ENCODE assay signal across 19 cellular contexts in the genomic region with DNA sequence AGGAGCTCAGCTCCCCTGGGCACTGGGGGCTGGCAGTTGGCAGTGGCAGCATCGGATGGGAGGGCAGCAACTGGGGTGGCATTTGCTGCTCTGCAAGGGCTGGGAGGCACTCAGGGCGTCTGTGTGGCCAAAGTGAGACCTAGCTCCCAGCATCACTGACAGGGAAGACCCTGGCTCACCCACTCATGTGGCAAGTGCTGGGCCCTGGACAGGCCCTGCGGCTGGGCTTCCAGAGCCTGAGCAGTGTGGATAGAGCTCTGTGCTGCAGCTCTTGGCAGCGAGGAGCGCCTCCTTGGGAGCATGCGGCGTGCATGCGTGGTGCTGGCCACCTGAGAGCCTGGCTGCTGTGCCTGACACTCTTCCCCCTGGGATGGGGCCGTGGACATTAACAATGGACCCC. TPM values are rescaled to one million over a fixed set of nuclear protein-coding genes. Genes with fewer than 3 reads are reported as not detected.
DNase-seq lines count a peak whose midpoint lies in the region; ATAC-seq, FAIRE-seq and TF ChIP-seq lines count a peak whose summit lies in the region.
"Had no signal": no experiment of that assay in that cellular context is flagged by ENCODE, and none has a peak within 500 bp of the region (broad histone marks: within the 10 kb centered on the region; RNA-seq: fewer than 3 reads in every experiment).

No MANE protein-coding gene starts in this region.

- peaks cover 9 to 12% of the 10 kb centered on the region in 2 experiments for H4K20me1 ChIP-seq in H1 (replicated peaks in 1 of 2; ENCODE audit: control insufficient read depth in 1 of 2, insufficient read depth in 2 of 2, low read length in 2 of 2)

- peaks cover 70 to 77% of the 10 kb centered on the region in 2 donors for H3K36me3 Mint-ChIP-seq in CD14-positive monocyte
- H3K36me3 Mint-ChIP-seq in activated CD8-positive, alpha-beta T cell treated with anti-CD3 and anti-CD28 coated beads for 36 hours (ENCODE audit: low read depth) = peaks cover 23% of the 10 kb centered on the region

- POLR2A ChIA-PET in H1 (lab: Charles Lee; ENCODE audit: partially characterized antibody) = interaction anchor here (0.9 to 1.4 kb wide), 2 partner anchors 13 to 47 kb away, joined by 3 to 4 read pairs; no protein-coding TSS in a partner anchor
- POLR2A ChIA-PET in activated CD8-positive, alpha-beta T cell treated with anti-CD3 and anti-CD28 coated beads for 36 hours (lab: Charles Lee) = interaction anchor here (1.5 kb wide), 1 partner anchor 10 kb away, joined by 4 read pairs; a partner anchor contains a TSS

- no peak for TF ChIP-seq POLR2A in H1 (IDR thresholded peaks at IDR 0.05; ENCODE audit: control extremely low read depth in 1 of 2, low read depth in 2 of 2, low read length in 2 of 2)

- H3K4me1 ChIP-seq in H1 (replicated peaks in 1 of 4; ENCODE audit: control insufficient read depth in 3 of 4, insufficient read depth in 4 of 4, low read length in 3 of 4) (no peaks in the 10 kb centered on the region), neuronal stem cell (ENCODE audit: control insufficient read depth in 2 of 2, insufficient read depth in 1 of 2, low read depth in 1 of 2, low read length in 2 of 2) (peaks cover 0 to 1% of the 10 kb centered on the region in 2 donors)

- H3K4me3 Mint-ChIP-seq in CD14-positive monocyte = no peak overlapping the region
- no peak overlapping the region for H3K4me3 Mint-ChIP-seq in activated CD8-positive, alpha-beta T cell treated with anti-CD3 and anti-CD28 coated beads for 36 hours
- H3K4me3 Mint-ChIP-seq: CD8-positive, alpha-beta T cell had no signal

- H4K5ac ChIP-seq in H1 (ENCODE audit: insufficient read length, low read depth, low read length) = no peak overlapping the region

- TF ChIP-seq CTCF in CD14-positive monocyte (IDR thresholded peaks at IDR 0.05) (no peak), H1 (IDR thresholded peaks at IDR 0.05; ENCODE audit: control extremely low read depth in 1 of 3, insufficient read depth in 1 of 3, low read depth in 1 of 3, low read length in 3 of 3) (peak in 2 of 3 experiments; percentile 6 to 30; a peak in 2 of 4 replicates)
- TF ChIP-seq CTCF in activated CD8-positive, alpha-beta T cell treated with anti-CD3 and anti-CD28 coated beads for 36 hours (IDR thresholded peaks at IDR 0.05) = no peak

- no peaks in the 10 kb centered on the region for H3K9me3 Mint-ChIP-seq in CD14-positive monocyte
- H3K9me3 Mint-ChIP-seq in activated CD8-positive, alpha-beta T cell treated with anti-CD3 and anti-CD28 coated beads for 36 hours = no peaks in the 10 kb centered on the region
- H3K9me3 Mint-ChIP-seq: CD8-positive, alpha-beta T cell had no signal

- peaks cover 9% of the 10 kb centered on the region for H3K79me1 ChIP-seq in H1 (ENCODE audit: low read depth, low read length)
- peaks cover 4% of the 10 kb centered on the region for H3K79me1 ChIP-seq in neuronal stem cell (ENCODE audit: low read depth, low read length)

- H2BK120ac ChIP-seq in H1 (replicated peaks; ENCODE audit: low read depth, low read length) = no peak overlapping the region
- no peak overlapping the region for H2BK120ac ChIP-seq in neuronal stem cell (ENCODE audit: low read depth, low read length)

- 83% methylated on average over 9 of the region's 9 CpGs; no CpG with 5 or more reads in 1 of the 2 experiments for WGBS in H1 (ENCODE audit: extremely low coverage in 1 of 2, insufficient coverage in 1 of 2, insufficient read length in 1 of 2, insufficient replicate concordance in 2 of 2, low coverage in 1 of 2, low lambda C conversion rate in 2 of 2, missing lambda C conversion rate in 1 of 2), 2 experiments
- no CpG with 5 or more reads among the region's 9 CpGs for WGBS in neuronal stem cell (ENCODE audit: extremely low coverage in 2 of 2, insufficient read length in 2 of 2, insufficient replicate concordance in 1 of 2), 2 donors

- FAIRE-seq in H1 (lab: Jason Lieb, UNC) = no peak
- FAIRE-seq: D721Med had no signal

- no peaks in the 10 kb centered on the region for H3K9me3 ChIP-seq in H1 (ENCODE audit: insufficient read depth in 2 of 2, low read depth in 1 of 2, low read length in 1 of 2)
- H3K9me3 ChIP-seq in neuronal stem cell (replicated peaks in 1 of 2; ENCODE audit: control insufficient read depth in 2 of 2, insufficient read depth in 1 of 2, low read depth in 1 of 2, low read length in 2 of 2) = no peaks in the 10 kb centered on the region
- H3K9me3 ChIP-seq: MG63 had no signal

- H3K4me3 ChIP-seq in H1 (ENCODE audit: extremely low read depth in 1 of 4, insufficient read depth in 2 of 4, low read depth in 3 of 4, low read length in 4 of 4) (no peak overlapping the region), neuronal stem cell (ENCODE audit: low read length in 2 of 2) (no peak overlapping the region)
- H3K4me3 ChIP-seq: MG63 had no signal

- no peak overlapping the region for H2BK20ac ChIP-seq in H1 (ENCODE audit: low read length)

- peaks cover 0 to 2% (median 1%) of the 10 kb centered on the region in 3 donors for H3K27me3 Mint-ChIP-seq in CD14-positive monocyte (ENCODE audit: low read depth in 3 of 3)
- H3K27me3 Mint-ChIP-seq in activated CD8-positive, alpha-beta T cell treated with anti-CD3 and anti-CD28 coated beads for 36 hours = no peaks in the 10 kb centered on the region

- no peak overlapping the region for H3K56ac ChIP-seq in H1 (replicated peaks; ENCODE audit: insufficient read length, low read depth, low read length)

- H2BK5ac ChIP-seq in H1 (ENCODE audit: low read depth, low read length) = no peak overlapping the region
- no peak overlapping the region for H2BK5ac ChIP-seq in neuronal stem cell (ENCODE audit: low read length)

- H3K27ac Mint-ChIP-seq in CD14-positive monocyte = peak overlapping the region in 1 of 7 donors; percentile 8
- H3K27ac Mint-ChIP-seq in activated CD8-positive, alpha-beta T cell treated with anti-CD3 and anti-CD28 coated beads for 36 hours = no peak overlapping the region
- H3K27ac Mint-ChIP-seq: CD8-positive, alpha-beta T cell had no signal

- H3K9ac ChIP-seq in H1 (replicated peaks in 1 of 4; ENCODE audit: extremely low read depth in 1 of 4, low read depth in 3 of 4, low read length in 3 of 4) = no peak overlapping the region
- H3K9ac ChIP-seq in neuronal stem cell (ENCODE audit: low read depth, low read length, poor library complexity) = no peak overlapping the region

- H4K8ac ChIP-seq in H1 (ENCODE audit: extremely low read depth, insufficient read depth, low read length) (no peak overlapping the region), neuronal stem cell (ENCODE audit: low read depth, low read length) (no peak overlapping the region)

- H3K4ac ChIP-seq in H1 (replicated peaks; ENCODE audit: insufficient read length, low read depth, low read length) = no peak overlapping the region
- H3K4ac ChIP-seq in neuronal stem cell (ENCODE audit: low read length) = no peak overlapping the region

- no peak overlapping the region for H2BK15ac ChIP-seq in H1 (ENCODE audit: low read length)
- no peak overlapping the region for H2BK15ac ChIP-seq in neuronal stem cell (ENCODE audit: low read length)

- DNase-seq in NCI-H748 (lab: John Stamatoyannopoulos, UW; ENCODE audit: unreplicated experiment) = peak; percentile 29
- DNase-seq in NCI-H748 treated with DMSO at 0.1 percent for 48 hours (lab: John Stamatoyannopoulos, UW) = no peak
- DNase-seq in CD14-positive monocyte (ENCODE audit: low spot score) = peak; percentile 14
- DNase-seq in H1 (ENCODE audit: low read depth in 1 of 2, low spot score in 2 of 2) = no peak
- no peak for DNase-seq in neuronal stem cell (ENCODE audit: low spot score)
- DNase-seq in NCI-H1092 (lab: John Stamatoyannopoulos, UW) = no peak
- no peak for DNase-seq in globus pallidus (ENCODE audit: low spot score)
- no peak for DNase-seq in activated CD8-positive, alpha-beta T cell treated with anti-CD3 and anti-CD28 coated beads for 36 hours
- DNase-seq: CD8-positive, alpha-beta T cell; DMS79 treated with DMSO at 0.1 percent for 48 hours; GOT3; Karpas-422; MG63; NCI-H1092 treated with DMSO at 0.1 percent for 48 hours; NCI-H2081 treated with DMSO at 0.1 percent for 48 hours; NCI-H226; NCI-H524 treated with DMSO at 0.1 percent for 48 hours had no signal

- peaks cover 13 to 47% (median 39%) of the 10 kb centered on the region in 4 experiments for H3K36me3 ChIP-seq in H1 (ENCODE audit: control insufficient read depth in 2 of 4, insufficient read depth in 4 of 4, low read length in 3 of 4)
- peaks cover 62 to 98% of the 10 kb centered on the region in 2 donors for H3K36me3 ChIP-seq in neuronal stem cell (replicated peaks in 1 of 2; ENCODE audit: control insufficient read depth in 2 of 2, insufficient read depth in 2 of 2, low read length in 2 of 2)

- H2AK5ac ChIP-seq in H1 (ENCODE audit: low read depth, low read length) (no peak overlapping the region), neuronal stem cell (ENCODE audit: low read depth, low read length) (no peak overlapping the region)

- ATAC-seq in activated CD8-positive, alpha-beta T cell treated with anti-CD3 and anti-CD28 coated beads for 36 hours = no peak
- ATAC-seq: CD8-positive, alpha-beta T cell had no signal

- no peaks in the 10 kb centered on the region for H3K4me1 Mint-ChIP-seq in CD14-positive monocyte
- H3K4me1 Mint-ChIP-seq in activated CD8-positive, alpha-beta T cell treated with anti-CD3 and anti-CD28 coated beads for 36 hours (ENCODE audit: low read depth) = no peaks in the 10 kb centered on the region

- peak; percentile 34 to 44; a peak in 3 of 4 replicates for TF ChIP-seq RAD21 in H1 (IDR thresholded peaks at IDR 0.05 in 1 of 2, conservative IDR thresholded peaks at IDR 0.05 in 1 of 2; ENCODE audit: low read depth in 2 of 2, low read length in 2 of 2)

- H2BK12ac ChIP-seq in H1 (ENCODE audit: low read depth, low read length) (no peak overlapping the region), neuronal stem cell (ENCODE audit: low read length) (no peak overlapping the region)

- intact Hi-C loops in CD14-positive monocyte (cut with micrococcal nuclease) = no loop called here
- intact Hi-C loops in activated CD8-positive, alpha-beta T cell treated with anti-CD3 and anti-CD28 coated beads for 36 hours (cut with micrococcal nuclease) = no loop called here

- no peaks in the 10 kb centered on the region for H3K23me2 ChIP-seq in H1 (ENCODE audit: low read depth, low read length)

- TF ChIP-seq EP300 in H1 (IDR thresholded peaks at IDR 0.05; ENCODE audit: borderline replicate concordance in 1 of 2, low read depth in 2 of 2, low read length in 2 of 2) = no peak

- H3K27me3 ChIP-seq in H1 (replicated peaks in 1 of 4; ENCODE audit: control insufficient read depth in 3 of 4, extremely low read depth in 1 of 4, insufficient read depth in 3 of 4, low read length in 3 of 4) (no peaks in the 10 kb centered on the region), neuronal stem cell (ENCODE audit: control insufficient read depth in 3 of 3, insufficient read depth in 3 of 3, low read depth in 1 of 3, low read length in 3 of 3) (no peaks in the 10 kb centered on the region)
- H3K27me3 ChIP-seq: MG63 had no signal

- H3K23ac ChIP-seq in H1 (ENCODE audit: insufficient read length) (no peak overlapping the region), neuronal stem cell (ENCODE audit: low read depth, low read length, poor library complexity) (peak overlapping the region; percentile 11)

- no peak overlapping the region for H3K4me2 ChIP-seq in H1 (ENCODE audit: insufficient read depth in 1 of 2, low read depth in 2 of 2, low read length in 2 of 2)
- H3K4me2 ChIP-seq in neuronal stem cell (ENCODE audit: insufficient read depth, low read length, poor library complexity, severe bottlenecking) = no peak overlapping the region

- H2AFZ ChIP-seq in H1 (ENCODE audit: low read length) (no peak overlapping the region), neuronal stem cell (ENCODE audit: low read length) (no peak overlapping the region)

- peaks cover 0 to 7% of the 10 kb centered on the region in 2 experiments; a peak in 3 of 4 replicates for H3K79me2 ChIP-seq in H1 (ENCODE audit: control insufficient read depth in 1 of 2, insufficient read depth in 2 of 2, low read length in 2 of 2)

- H3K27ac ChIP-seq in H1 (ENCODE audit: low read depth, low read length) = no peak overlapping the region
- H3K27ac ChIP-seq in neuronal stem cell (replicated peaks; ENCODE audit: low read length) = no peak overlapping the region
- H3K27ac ChIP-seq: 22Rv1 had no signal

- no peak overlapping the region for H3K18ac ChIP-seq in H1 (ENCODE audit: extremely low read depth, low read length)
- H3K18ac ChIP-seq in neuronal stem cell (ENCODE audit: low read length) = no peak overlapping the region

- no peak overlapping the region for H4K91ac ChIP-seq in H1 (replicated peaks; ENCODE audit: insufficient read length, low read length)
- no peak overlapping the region for H4K91ac ChIP-seq in neuronal stem cell (ENCODE audit: low read depth, low read length, poor library complexity)

- CTCF ChIA-PET in H1 (lab: Charles Lee; ENCODE audit: partially characterized antibody) = interaction anchor here (0.9 to 1.3 kb wide), 4 partner anchors 13 to 176 kb away, joined by 3 to 6 read pairs (median 5); no protein-coding TSS in a partner anchor
- CTCF ChIA-PET in activated CD8-positive, alpha-beta T cell treated with anti-CD3 and anti-CD28 coated beads for 36 hours (lab: Charles Lee) = interaction anchor here (1.0 kb wide), 1 partner anchor 18 kb away, joined by 3 read pairs; no protein-coding TSS in a partner anchor

- no peak overlapping the region for H3K14ac ChIP-seq in H1 (ENCODE audit: insufficient read length)
- H3K14ac ChIP-seq in neuronal stem cell (ENCODE audit: low read length) = no peak overlapping the region

RNA-seq across cellular contexts. Expression of a gene that starts 10.2 kb away (rescaled TPM):
- under 1 TPM; 0.13 to 0.24 TPM for polyA plus RNA-seq in CD14-positive monocyte
- 18.9 and 19.6 TPM in 2 replicates for total RNA-seq in H1 (2021; fragmentation: NEBNext Ultra II Directional; extraction: Animal tissue kit (Norgen Biotek cat#: 25700))
- polyA plus RNA-seq in H1 (2011; rRNA removed) = 13.1 and 13.2 TPM in 2 replicates
- 14.2 TPM for polyA plus RNA-seq in H1 (2011; cell fraction: cytosol; rRNA removed)
- polyA plus RNA-seq in H1 (2011; cell fraction: nucleus; rRNA removed) = 25.1 TPM
- polyA plus RNA-seq in H1 (2012, experiment 1 of 2) = 10.9 to 14.7 TPM (median 13.0 TPM) in 4 replicates
- polyA plus RNA-seq in H1 (2012, experiment 2 of 2) = 6.4 TPM
- 5.8 TPM for polyA plus RNA-seq in H1 (2013, experiment 1 of 2)
- 5.2 TPM for polyA plus RNA-seq in H1 (2013, experiment 2 of 2)
- 26.8 and 27.2 TPM in 2 replicates for polyA minus RNA-seq in H1 (2011; rRNA and poly(A)+ RNA removed)
- polyA minus RNA-seq in H1 (2011; cell fraction: cytosol; rRNA and poly(A)+ RNA removed) = 17.0 TPM
- polyA minus RNA-seq in H1 (2011; cell fraction: nucleus; rRNA and poly(A)+ RNA removed) = 38.5 TPM
- 6.8 TPM for polyA plus RNA-seq in neuronal stem cell (2013, experiment 1 of 2)
- 6.1 TPM for polyA plus RNA-seq in neuronal stem cell (2013, experiment 2 of 2)
- total RNA-seq in activated CD8-positive, alpha-beta T cell treated with anti-CD3 and anti-CD28 coated beads for 36 hours = 10 to 100 TPM; 27.0 to 28.9 TPM

Comparison
In these comparisons a context has a peak if more than half of its experiments do, and no peak if none do; other contexts are left out.
1. DNase-seq: peak in NCI-H748 (single experiment) and CD14-positive monocyte (single experiment); none in NCI-H748 treated with DMSO at 0.1 percent for 48 hours (single experiment), H1 (0 of 2), neuronal stem cell (single experiment), NCI-H1092 (single experiment), globus pallidus (single experiment) and activated CD8-positive, alpha-beta T cell treated with anti-CD3 and anti-CD28 coated beads for 36 hours (single experiment).
2. CTCF ChIP-seq: peak in H1 (2 of 3); none in CD14-positive monocyte (single experiment) and activated CD8-positive, alpha-beta T cell treated with anti-CD3 and anti-CD28 coated beads for 36 hours (single experiment).